ENCODE assay signal across 8 cellular contexts in the genomic region with DNA sequence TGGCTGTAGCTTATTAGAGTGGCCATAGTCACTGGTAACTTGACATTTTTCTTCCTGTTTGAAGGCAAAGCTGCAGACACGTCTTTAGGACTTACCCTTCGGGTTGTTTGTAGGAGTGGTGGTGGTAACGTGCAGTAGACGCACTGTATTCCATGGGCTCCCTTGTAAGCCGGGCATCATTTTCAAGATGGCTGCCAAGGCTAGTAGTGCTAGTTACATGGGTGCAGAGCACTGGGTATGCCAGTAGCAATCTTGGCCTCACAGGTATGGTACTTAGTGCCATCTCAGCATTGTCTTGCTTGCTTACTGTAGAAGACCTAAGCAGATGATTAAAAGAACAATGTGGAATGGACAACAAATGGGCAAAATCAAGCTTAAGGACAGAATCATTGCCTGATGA. TPM values are rescaled to one million over a fixed set of nuclear protein-coding genes. Genes with fewer than 3 reads are reported as not detected.
A peak's percentile ranks its signal among the peaks of the same experiment; 100 is the strongest.
DNase-seq lines count a peak whose midpoint lies in the region; ATAC-seq, FAIRE-seq and TF ChIP-seq lines count a peak whose summit lies in the region.

No MANE protein-coding gene starts in this region.

- TF ChIP-seq CTCF in GM12875 (IDR thresholded peaks at IDR 0.05; ENCODE audit: borderline replicate concordance, insufficient read depth, low read depth, low read length) (no peak), GM12878 (IDR thresholded peaks at IDR 0.05 in 2 of 3, conservative IDR thresholded peaks at IDR 0.05 in 1 of 3; ENCODE audit: control insufficient read depth in 2 of 3, extremely low read depth in 1 of 3, insufficient read depth in 1 of 3, low read depth in 3 of 3, low read length in 3 of 3) (no peak), uterus (IDR thresholded peaks at IDR 0.05) (no peak)

- DNase-seq in NCI-H69 (lab: John Stamatoyannopoulos, UW) (peak; percentile 31), GM12878 (ENCODE audit: low read depth, low spot score) (no peak), germinal center (ENCODE audit: low spot score) (no peak), uterus (no peak)

- SMC1A ChIA-PET in GM12878 (lab: Charles Lee; ENCODE audit: uncharacterized antibody, unreplicated experiment), result interaction anchor here (0.6 to 2.8 kb wide), 3 partner anchors 8 to 82 kb away, joined by 3 to 12 read pairs (median 11); partner anchors contain the start of genes C1orf50, P3H1 and PPIH

- no peak for FAIRE-seq in GM12878 (lab: Jason Lieb, UNC)

- H3K4me2 ChIP-seq in GM12878 (ENCODE audit: control insufficient read depth, insufficient read depth), result peak overlapping the region; percentile 98

- ATAC-seq in GM12878, result peak; percentile 17
- no peak for ATAC-seq in HG03354 (IDR thresholded peaks at IDR 0.05; ENCODE audit: poor library complexity, severe bottlenecking, unreplicated experiment)
- no peak for ATAC-seq in HG02623 (IDR thresholded peaks at IDR 0.05; ENCODE audit: unreplicated experiment)

- CTCF ChIA-PET in GM12878 (lab: Yijun Ruan, JAX), result interaction anchor here (2.1 kb wide), 1 partner anchor 83 kb away, joined by 5 read pairs; the partner anchor contains the start of genes C1orf50 and P3H1

- H3K79me2 ChIP-seq in GM12878 (ENCODE audit: control insufficient read depth, insufficient read depth, low read length), result peaks cover 85% of the 10 kb centered on the region

- TF ChIP-seq EP300 in GM12878 (IDR thresholded peaks at IDR 0.05; ENCODE audit: borderline replicate concordance in 1 of 2, control insufficient read depth in 1 of 2, low read depth in 2 of 2, low read length in 2 of 2), result no peak

- in situ Hi-C loops in GM12878 (cut with MboI), result no loop called here

- BruUV-seq in GM12878 (replicated peaks; lab: Mats Ljungman, UMichigan), result no TSS peak

- H3K27ac ChIP-seq in GM12878 (ENCODE audit: control insufficient read depth, insufficient read depth) (no peak overlapping the region), uterus (no peak overlapping the region)

- WGBS in GM12878 (ENCODE audit: insufficient coverage, insufficient replicate concordance, low lambda C conversion rate, missing lambda C conversion rate), result 1% methylated on average over 5 of the region's 5 CpGs

- H3K27me3 ChIP-seq in GM12878 (replicated peaks in 1 of 2; ENCODE audit: control insufficient read depth in 2 of 2, insufficient read depth in 2 of 2, low read length in 1 of 2) (no peaks in the 10 kb centered on the region), mucosa of stomach (ENCODE audit: control insufficient read depth, insufficient read depth, low read length) (no peaks in the 10 kb centered on the region), uterus (no peaks in the 10 kb centered on the region)

- H3K36me3 ChIP-seq in GM12878 (ENCODE audit: control insufficient read depth in 2 of 2, insufficient read depth in 2 of 2, low read length in 1 of 2), result peaks cover 0 to 16% of the 10 kb centered on the region in 2 experiments; a peak in 3 of 4 replicates
- H3K36me3 ChIP-seq in mucosa of stomach (ENCODE audit: control insufficient read depth, insufficient read depth, low read length), result no peaks in the 10 kb centered on the region
- no peaks in the 10 kb centered on the region for H3K36me3 ChIP-seq in uterus

- H3K9me3 ChIP-seq in GM12878 (replicated peaks; ENCODE audit: control insufficient read depth, insufficient read depth, low read length), result no peaks in the 10 kb centered on the region; the same call in 2 of the 3 replicates
- no peaks in the 10 kb centered on the region for H3K9me3 ChIP-seq in mucosa of stomach (ENCODE audit: control insufficient read depth, low read length)
- H3K9me3 ChIP-seq in uterus, result no peaks in the 10 kb centered on the region

- RAD21 ChIA-PET in GM12878 (lab: Charles Lee; ENCODE audit: unreplicated experiment), result interaction anchor here (1.0 to 4.3 kb wide), 3 partner anchors 8 to 390 kb away, joined by 4 to 24 read pairs (median 5); partner anchors contain the start of gene PPIH

- TF ChIP-seq POLR2A in GM12878 (IDR thresholded peaks at IDR 0.05; ENCODE audit: low read depth, low read length) (no peak), uterus (IDR thresholded peaks at IDR 0.05) (no peak)

- peaks cover 8% of the 10 kb centered on the region for H4K20me1 ChIP-seq in GM12878 (ENCODE audit: control insufficient read depth, insufficient read depth)

- H3K4me3 ChIP-seq in GM12875 (ENCODE audit: low read depth, low read length) (peak overlapping the region; percentile 71), GM12878 (peak overlapping the region; percentile 78), mucosa of stomach (ENCODE audit: low read length) (peak overlapping the region; percentile 52), uterus (peak overlapping the region in 1 of 2 donors; percentile 57)

- H3K4me1 ChIP-seq in GM12878 (ENCODE audit: control insufficient read depth, insufficient read depth, low read length) (peaks cover 13% of the 10 kb centered on the region; the same call in 1 of the 2 replicates), mucosa of stomach (ENCODE audit: control insufficient read depth, insufficient read depth, low read length) (peaks cover 40% of the 10 kb centered on the region), uterus (peaks cover 12 to 22% of the 10 kb centered on the region in 2 donors)

- intact Hi-C loops in GM12878 (cut with micrococcal nuclease; ENCODE audit: unreplicated experiment) (loop anchor here (5.0 kb wide), 4 partner anchors 83 to 273 kb away; partner anchors contain the start of genes C1orf50, CCDC30, P3H1 and SLC2A1), uterus (cut with DNase I; ENCODE audit: low total_unique reads) (no loop called here)

- TF ChIP-seq RAD21 in GM12878 (IDR thresholded peaks at IDR 0.05; ENCODE audit: insufficient read depth, low read depth, low read length), result no peak

- H3K9ac ChIP-seq in GM12878 (ENCODE audit: control insufficient read depth, insufficient read depth, low read length) (peak overlapping the region; percentile 80; the same call in 1 of the 2 replicates), mucosa of stomach (ENCODE audit: low read length) (no peak overlapping the region)

- H2AFZ ChIP-seq in GM12878 (ENCODE audit: control insufficient read depth, low read depth, low read length), result no peak overlapping the region

- POLR2A ChIA-PET in GM12878 (lab: Charles Lee), result interaction anchor here (0.5 to 5.1 kb wide), 5 partner anchors 23 to 371 kb away, joined by 3 to 24 read pairs (median 4); partner anchors contain the start of genes C1orf50, P3H1 and PPIH

RNA-seq across cellular contexts. Expression of gene YBX1, which starts 1.9 kb away (rescaled TPM):
- 45.7 and 50.4 TPM in 2 replicates for total RNA-seq in GM12878 (2013; cell fraction: nucleolus; rRNA removed)
- total RNA-seq in GM12878 (2014; rRNA removed) (872 and 1,017 TPM in 2 replicates), GM12878 (2014; rRNA removed; fragmentation: Illumina TruSeq; extraction: Trizol) (1,098 and 1,178 TPM in 2 replicates), GM12878 (2021) (936 and 947 TPM in 2 replicates), uterus (100 to 1,000 TPM; 282 to 387 (median 333) TPM)
- 426 TPM for polyA plus RNA-seq in GM12878 (2011; ENCODE audit: low read depth)
- polyA plus RNA-seq in GM12878 (2011; rRNA removed) (587 and 826 TPM in 2 replicates), GM12878 (2014; fragmentation: Illumina TruSeq; extraction: Trizol) (1,157 and 1,353 TPM in 2 replicates), GM12878 (2014; fragmentation: Nextera tagmentation; extraction: Ambion mirVana) (100 to 1,000 TPM; 355 to 521 TPM), GM12878 (2014; rRNA removed) (726 and 845 TPM in 2 replicates), GM12878 (2016; fragmentation: Nextera tagmentation; extraction: Ambion mirVana) (100 to 1,000 TPM; 758 to 913 TPM)
- polyA plus RNA-seq in GM12878 (2011; cell fraction: cytosol; rRNA removed), result 587 and 618 TPM in 2 replicates
- polyA plus RNA-seq in GM12878 (2011; cell fraction: nucleus; rRNA removed), result 336 and 406 TPM in 2 replicates
- 702 and 782 TPM in 2 replicates for polyA plus RNA-seq in GM12878 (2012)
- polyA minus RNA-seq in GM12878 (2011; rRNA and poly(A)+ RNA removed), result 327 and 366 TPM in 2 replicates
- polyA minus RNA-seq in GM12878 (2011; cell fraction: cytosol; rRNA and poly(A)+ RNA removed), result 259 and 298 TPM in 2 replicates
- polyA minus RNA-seq in GM12878 (2011; cell fraction: nucleus; rRNA and poly(A)+ RNA removed), result 45.7 and 77.4 TPM in 2 replicates

RNA-seq across cellular contexts. Expression of gene PPIH, which starts 25.9 kb away (rescaled TPM):
- 39.6 and 39.8 TPM in 2 replicates for total RNA-seq in GM12878 (2013; cell fraction: nucleolus; rRNA removed)
- 75.1 and 82.7 TPM in 2 replicates for total RNA-seq in GM12878 (2014; rRNA removed)
- 114 and 116 TPM in 2 replicates for total RNA-seq in GM12878 (2014; rRNA removed; fragmentation: Illumina TruSeq; extraction: Trizol)
- total RNA-seq in GM12878 (2021), result 75.3 and 79.8 TPM in 2 replicates
- polyA plus RNA-seq in GM12878 (2011; ENCODE audit: low read depth), result 47.1 TPM
- polyA plus RNA-seq in GM12878 (2011; rRNA removed), result 134 and 151 TPM in 2 replicates
- polyA plus RNA-seq in GM12878 (2011; cell fraction: cytosol; rRNA removed), result 79.9 and 115 TPM in 2 replicates
- polyA plus RNA-seq in GM12878 (2011; cell fraction: nucleus; rRNA removed), result 51.3 and 72.1 TPM in 2 replicates
- 57.0 and 58.1 TPM in 2 replicates for polyA plus RNA-seq in GM12878 (2012)
- polyA plus RNA-seq in GM12878 (2014; fragmentation: Illumina TruSeq; extraction: Trizol), result 172 and 241 TPM in 2 replicates
- polyA plus RNA-seq in GM12878 (2014; fragmentation: Nextera tagmentation; extraction: Ambion mirVana), result 100 to 1,000 TPM in 1 of 2 experiments, 10 to 100 TPM in 1; 96.3 to 114 TPM
- 123 and 130 TPM in 2 replicates for polyA plus RNA-seq in GM12878 (2014; rRNA removed)
- 100 to 1,000 TPM; 132 to 146 TPM for polyA plus RNA-seq in GM12878 (2016; fragmentation: Nextera tagmentation; extraction: Ambion mirVana)
- polyA minus RNA-seq in GM12878 (2011; rRNA and poly(A)+ RNA removed), result 28.5 and 31.3 TPM in 2 replicates
- polyA minus RNA-seq in GM12878 (2011; cell fraction: cytosol; rRNA and poly(A)+ RNA removed), result 16.4 and 20.7 TPM in 2 replicates
- 20.3 and 27.6 TPM in 2 replicates for polyA minus RNA-seq in GM12878 (2011; cell fraction: nucleus; rRNA and poly(A)+ RNA removed)
- total RNA-seq in uterus, result 10 to 100 TPM in 3 of 4 donors, 1 to 10 TPM in 1; 2.6 to 48.4 (median 36.3) TPM

RNA-seq across cellular contexts. Expression of gene CLDN19, which starts 55.9 kb away (rescaled TPM):
- total RNA-seq in GM12878 (2013; cell fraction: nucleolus; rRNA removed), result not detected in 2 replicates
- not detected in 2 replicates for total RNA-seq in GM12878 (2014; rRNA removed)
- total RNA-seq in GM12878 (2014; rRNA removed; fragmentation: Illumina TruSeq; extraction: Trizol), result not detected in 2 replicates
- not detected in 2 replicates for total RNA-seq in GM12878 (2021)
- polyA plus RNA-seq in GM12878 (2011; ENCODE audit: low read depth), result not detected
- polyA plus RNA-seq in GM12878 (2011; rRNA removed), result not detected in 2 replicates
- polyA plus RNA-seq in GM12878 (2011; cell fraction: cytosol; rRNA removed), result not detected in 2 replicates
- not detected in 2 replicates for polyA plus RNA-seq in GM12878 (2011; cell fraction: nucleus; rRNA removed)
- polyA plus RNA-seq in GM12878 (2012), result not detected in 2 replicates
- not detected in 2 replicates for polyA plus RNA-seq in GM12878 (2014; fragmentation: Illumina TruSeq; extraction: Trizol)
- polyA plus RNA-seq in GM12878 (2014; fragmentation: Nextera tagmentation; extraction: Ambion mirVana), result not detected
- not detected in 2 replicates for polyA plus RNA-seq in GM12878 (2014; rRNA removed)
- polyA plus RNA-seq in GM12878 (2016; fragmentation: Nextera tagmentation; extraction: Ambion mirVana), result not detected
- 0.05 TPM in 1 of 2 replicates, not detected in the other for polyA minus RNA-seq in GM12878 (2011; rRNA and poly(A)+ RNA removed)
- not detected in 2 replicates for polyA minus RNA-seq in GM12878 (2011; cell fraction: cytosol; rRNA and poly(A)+ RNA removed)
- polyA minus RNA-seq in GM12878 (2011; cell fraction: nucleus; rRNA and poly(A)+ RNA removed), result not detected in 2 replicates
- under 1 TPM in 1 of 4 donors, not detected in 3; 0.28 TPM for total RNA-seq in uterus
